Comparison of ENCODE assay signal across 1 cellular context in the genomic region with DNA sequence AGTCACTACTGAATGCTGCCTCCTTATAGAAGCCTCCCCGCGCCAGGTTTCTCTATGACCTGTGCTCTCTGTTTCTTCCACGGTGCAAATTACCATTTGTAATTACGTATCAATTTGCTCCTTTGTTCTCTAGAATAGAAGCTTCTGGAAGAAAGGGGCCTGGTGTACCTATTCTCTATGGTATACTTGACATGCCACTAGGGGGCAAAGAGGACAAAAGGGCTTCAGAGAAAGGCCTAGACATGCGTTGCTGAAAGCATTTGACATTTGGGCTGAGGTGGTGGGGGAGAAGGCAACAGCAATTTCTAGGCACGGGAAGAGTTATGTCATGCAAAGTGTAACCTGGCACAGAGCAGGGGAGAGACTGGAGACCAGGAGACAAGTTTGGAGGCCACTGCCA.
TF ChIP-seq lines count a peak whose summit lies in the region.

No MANE protein-coding gene starts in this region.

TF ChIP-seq in HCT116, 20 proteins besides CTCF, POLR2A, EP300 and RAD21 (continued from another document):
- TF ChIP-seq, protein P1, sequence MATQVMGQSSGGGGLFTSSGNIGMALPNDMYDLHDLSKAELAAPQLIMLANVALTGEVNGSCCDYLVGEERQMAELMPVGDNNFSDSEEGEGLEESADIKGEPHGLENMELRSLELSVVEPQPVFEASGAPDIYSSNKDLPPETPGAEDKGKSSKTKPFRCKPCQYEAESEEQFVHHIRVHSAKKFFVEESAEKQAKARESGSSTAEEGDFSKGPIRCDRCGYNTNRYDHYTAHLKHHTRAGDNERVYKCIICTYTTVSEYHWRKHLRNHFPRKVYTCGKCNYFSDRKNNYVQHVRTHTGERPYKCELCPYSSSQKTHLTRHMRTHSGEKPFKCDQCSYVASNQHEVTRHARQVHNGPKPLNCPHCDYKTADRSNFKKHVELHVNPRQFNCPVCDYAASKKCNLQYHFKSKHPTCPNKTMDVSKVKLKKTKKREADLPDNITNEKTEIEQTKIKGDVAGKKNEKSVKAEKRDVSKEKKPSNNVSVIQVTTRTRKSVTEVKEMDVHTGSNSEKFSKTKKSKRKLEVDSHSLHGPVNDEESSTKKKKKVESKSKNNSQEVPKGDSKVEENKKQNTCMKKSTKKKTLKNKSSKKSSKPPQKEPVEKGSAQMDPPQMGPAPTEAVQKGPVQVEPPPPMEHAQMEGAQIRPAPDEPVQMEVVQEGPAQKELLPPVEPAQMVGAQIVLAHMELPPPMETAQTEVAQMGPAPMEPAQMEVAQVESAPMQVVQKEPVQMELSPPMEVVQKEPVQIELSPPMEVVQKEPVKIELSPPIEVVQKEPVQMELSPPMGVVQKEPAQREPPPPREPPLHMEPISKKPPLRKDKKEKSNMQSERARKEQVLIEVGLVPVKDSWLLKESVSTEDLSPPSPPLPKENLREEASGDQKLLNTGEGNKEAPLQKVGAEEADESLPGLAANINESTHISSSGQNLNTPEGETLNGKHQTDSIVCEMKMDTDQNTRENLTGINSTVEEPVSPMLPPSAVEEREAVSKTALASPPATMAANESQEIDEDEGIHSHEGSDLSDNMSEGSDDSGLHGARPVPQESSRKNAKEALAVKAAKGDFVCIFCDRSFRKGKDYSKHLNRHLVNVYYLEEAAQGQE (IDR thresholded peaks at IDR 0.05; ENCODE audit: low read depth): no peak
- TF ChIP-seq YY1 (IDR thresholded peaks at IDR 0.05; ENCODE audit: extremely low read depth, insufficient replicate concordance, low read depth, low read length) (no peak), SP1 (IDR thresholded peaks at IDR 0.05; ENCODE audit: low read depth) (no peak), MAX (IDR thresholded peaks at IDR 0.05) (no peak), ZNF274 (IDR thresholded peaks at IDR 0.05; ENCODE audit: low read depth, low read length) (no peak), ATF3 (IDR thresholded peaks at IDR 0.05) (no peak), FOSL1 (IDR thresholded peaks at IDR 0.05; ENCODE audit: low read depth) (no peak), EGR1 (IDR thresholded peaks at IDR 0.05; ENCODE audit: low read depth) (no peak), SIN3A (IDR thresholded peaks at IDR 0.05; ENCODE audit: low read depth) (no peak), ZBTB33 (IDR thresholded peaks at IDR 0.05; ENCODE audit: extremely low read depth, insufficient replicate concordance, low read length) (no peak), EZH2phosphoT487 (IDR thresholded peaks at IDR 0.05; ENCODE audit: borderline replicate concordance) (no peak)
